ENCODE assay signal across 16 cellular contexts in genomic region chr2:64466696-64467462, GRCh38. TPM values are rescaled to one million over a fixed set of nuclear protein-coding genes. Genes with fewer than 3 reads are reported as not detected.
DNase-seq lines count a peak whose midpoint lies in the region; ATAC-seq and TF ChIP-seq lines count a peak whose summit lies in the region.
"Had no signal": no experiment of that assay in that cellular context is flagged by ENCODE, and none has a peak within 500 bp of the region (broad histone marks: within the 10 kb centered on the region; RNA-seq: fewer than 3 reads in every experiment).

No MANE protein-coding gene starts in this region.

- H3K27me3 Mint-ChIP-seq in naive thymus-derived CD4-positive, alpha-beta T cell: peaks cover 0 to 19% (median 0%) of the 10 kb centered on the region in 5 donors

- H3K27ac ChIP-seq in naive thymus-derived CD4-positive, alpha-beta T cell (ENCODE audit: low read depth, low read length): no peak overlapping the region
- H3K27ac ChIP-seq: A549, C4-2B had no signal

- no peaks in the 10 kb centered on the region for H3K36me3 ChIP-seq in naive thymus-derived CD4-positive, alpha-beta T cell (ENCODE audit: control insufficient read depth in 2 of 3, insufficient read depth in 3 of 3, low read length in 3 of 3)
- H3K36me3 ChIP-seq: HAP-1 had no signal

- CTCF ChIA-PET in naive thymus-derived CD4-positive, alpha-beta T cell (lab: Charles Lee): no interaction called here

- POLR2A ChIA-PET in naive thymus-derived CD4-positive, alpha-beta T cell (lab: Charles Lee): no interaction called here

- H3K27me3 ChIP-seq in naive thymus-derived CD4-positive, alpha-beta T cell (ENCODE audit: control insufficient read depth in 2 of 2, insufficient read depth in 2 of 2, low read length in 2 of 2): no peaks in the 10 kb centered on the region

- peak; percentile 8 for ATAC-seq in naive thymus-derived CD4-positive, alpha-beta T cell
- ATAC-seq in HG03025 (IDR thresholded peaks at IDR 0.05; ENCODE audit: low FRiP score, unreplicated experiment): no peak

- no peak for TF ChIP-seq CTCF in NB4 (IDR thresholded peaks at IDR 0.05; ENCODE audit: low read depth, low read length)

- H3K4me1 ChIP-seq in naive thymus-derived CD4-positive, alpha-beta T cell (ENCODE audit: control insufficient read depth in 2 of 2, insufficient read depth in 2 of 2, low read length in 2 of 2): no peaks in the 10 kb centered on the region
- H3K4me1 ChIP-seq: A549 had no signal

- H3K9me3 Mint-ChIP-seq in naive thymus-derived CD4-positive, alpha-beta T cell: no peaks in the 10 kb centered on the region

- no peak overlapping the region for H3K27ac Mint-ChIP-seq in naive thymus-derived CD4-positive, alpha-beta T cell

- intact Hi-C loops in naive thymus-derived CD4-positive, alpha-beta T cell (cut with micrococcal nuclease): no loop called here

- no peaks in the 10 kb centered on the region for H3K4me1 Mint-ChIP-seq in naive thymus-derived CD4-positive, alpha-beta T cell

- peak; percentile 42 for DNase-seq in CD1c-positive myeloid dendritic cell (ENCODE audit: extremely low spot score)
- peak; percentile 25 for DNase-seq in NB4 (ENCODE audit: low read depth)
- DNase-seq in astrocyte of the hippocampus (ENCODE audit: low read depth, low spot score): peak; percentile 51
- no peak for DNase-seq in naive thymus-derived CD4-positive, alpha-beta T cell
- no peak for DNase-seq in NCI-H524 (lab: John Stamatoyannopoulos, UW)
- DNase-seq in HUDEP-2 (lab: John Stamatoyannopoulos, UW; ENCODE audit: unreplicated experiment in 76 of 76): no peak
- no peak for DNase-seq in NCI-H82 treated with DMSO at 0.1 percent for 48 hours (lab: John Stamatoyannopoulos, UW; ENCODE audit: unreplicated experiment)
- DNase-seq: COR-L47, NCI-H2029 treated with DMSO at 0.1 percent for 48 hours, NCI-H526, SHP77, SW 1271 had no signal

- H3K9me3 ChIP-seq in naive thymus-derived CD4-positive, alpha-beta T cell (ENCODE audit: control insufficient read depth in 2 of 3, low read length in 3 of 3): no peaks in the 10 kb centered on the region
- H3K9me3 ChIP-seq: A549, HAP-1 had no signal

- no peak overlapping the region for H3K4me3 Mint-ChIP-seq in naive thymus-derived CD4-positive, alpha-beta T cell

- TF ChIP-seq POLR2A in NB4 (IDR thresholded peaks at IDR 0.05; ENCODE audit: extremely low read depth, insufficient read length): no peak

- no peaks in the 10 kb centered on the region for H3K36me3 Mint-ChIP-seq in naive thymus-derived CD4-positive, alpha-beta T cell

- H3K4me3 ChIP-seq in NB4 (ENCODE audit: low read depth, low read length): no peak overlapping the region
- H3K4me3 ChIP-seq in naive thymus-derived CD4-positive, alpha-beta T cell (ENCODE audit: low read length): no peak overlapping the region
- H3K4me3 ChIP-seq: A549, HAP-1 had no signal

RNA-seq across cellular contexts. Expression of gene LGALSL, which starts 12.9 kb away (rescaled TPM):
- 1 to 10 TPM in 2 of 5 experiments, under 1 TPM in 2, not detected in 1; 0.11 to 1.5 (median 0.72) TPM for total RNA-seq in naive thymus-derived CD4-positive, alpha-beta T cell
- polyA plus RNA-seq in naive thymus-derived CD4-positive, alpha-beta T cell: under 1 TPM; 0.20 to 0.58 TPM

RNA-seq across cellular contexts. Expression of gene AFTPH, which starts 57.2 kb away (rescaled TPM):
- 10 to 100 TPM; 25.2 to 46.2 (median 37.0) TPM for total RNA-seq in naive thymus-derived CD4-positive, alpha-beta T cell
- polyA plus RNA-seq in naive thymus-derived CD4-positive, alpha-beta T cell: 10 to 100 TPM; 19.7 to 25.9 TPM

Comparison
In these comparisons a context has a peak if more than half of its experiments do, and no peak if none do; other contexts are left out.
1. DNase-seq: peak in CD1c-positive myeloid dendritic cell (single experiment), NB4 (single experiment) and astrocyte of the hippocampus (single experiment); none in naive thymus-derived CD4-positive, alpha-beta T cell (0 of 9), NCI-H524 (0 of 2), HUDEP-2 (0 of 76) and NCI-H82 treated with DMSO at 0.1 percent for 48 hours (single experiment).